Comparison of ENCODE assay signal across 29 cellular contexts in genomic region chr1:58133562-58133961, GRCh38.
DNase-seq lines count a peak whose midpoint lies in the region; ATAC-seq lines count a peak whose summit lies in the region.
"Had no signal": no experiment of that assay in that cellular context is flagged by ENCODE, and none has a peak within 500 bp of the region (broad histone marks: within the 10 kb centered on the region; RNA-seq: fewer than 3 reads in every experiment).

No MANE protein-coding gene starts in this region.

- peak; percentile 80 for ATAC-seq in left lobe of liver
- ATAC-seq: A549; CD8-positive, alpha-beta T cell had no signal

- peaks cover 7% of the 10 kb centered on the region; the same call in 1 of the 2 replicates for H3K9me3 ChIP-seq in Karpas-422 (ENCODE audit: low read length)
- H3K9me3 ChIP-seq: A549, BE2C, Caco-2 had no signal

- no peaks in the 10 kb centered on the region for H3K27me3 ChIP-seq in Karpas-422 (ENCODE audit: low read length)
- H3K27me3 ChIP-seq: BE2C; BLaER1; BLaER1 treated with 17β-estradiol and CSF1 and Interleukin-3, amounts not matched to agents 10 nM and 100 nM had no signal

- peak overlapping the region; percentile 39 for H3K4me2 ChIP-seq in Karpas-422 (ENCODE audit: low read depth, low read length, poor library complexity, severe bottlenecking)
- H3K4me2 ChIP-seq: A549; BLaER1; BLaER1 treated with 17β-estradiol and CSF1 and Interleukin-3, amounts not matched to agents 10 nM and 100 nM had no signal

- H3K79me2 ChIP-seq in Karpas-422 (ENCODE audit: low read length): no peaks in the 10 kb centered on the region

- H4K20me1 ChIP-seq in Karpas-422 (ENCODE audit: insufficient read depth, low read depth, low read length): no peaks in the 10 kb centered on the region
- H4K20me1 ChIP-seq: BLaER1; BLaER1 treated with 17β-estradiol and CSF1 and Interleukin-3, amounts not matched to agents 10 nM and 100 nM had no signal

- H3K36me3 ChIP-seq in Karpas-422 (ENCODE audit: insufficient read depth, low read length): peaks cover 10% of the 10 kb centered on the region; the same call in 1 of the 2 replicates
- H3K36me3 ChIP-seq: BE2C; BLaER1; BLaER1 treated with 17β-estradiol and CSF1 and Interleukin-3, amounts not matched to agents 10 nM and 100 nM had no signal

- peaks cover 35% of the 10 kb centered on the region for H3K4me1 ChIP-seq in Karpas-422 (ENCODE audit: low read length)
- H3K4me1 ChIP-seq: A549, BE2C, Caco-2 had no signal

- H3K9ac ChIP-seq in Karpas-422 (ENCODE audit: low read length): no peak overlapping the region
- H3K9ac ChIP-seq: BLaER1; BLaER1 treated with 17β-estradiol and CSF1 and Interleukin-3, amounts not matched to agents 10 nM and 100 nM had no signal

- H3K9me2 ChIP-seq in Karpas-422 (replicated peaks; ENCODE audit: insufficient read depth, low read length): no peaks in the 10 kb centered on the region

- H2AFZ ChIP-seq in Karpas-422 (ENCODE audit: low read length): peak overlapping the region; percentile 73; the same call in 1 of the 2 replicates

- no peak overlapping the region for H3K4me3 ChIP-seq in Karpas-422 (ENCODE audit: low read length)
- H3K4me3 ChIP-seq: A549; BLaER1; BLaER1 treated with 17β-estradiol and CSF1 and Interleukin-3, amounts not matched to agents 10 nM and 100 nM had no signal

- H3K27ac ChIP-seq in Karpas-422 (ENCODE audit: low read length): no peak overlapping the region
- no peak overlapping the region for H3K27ac ChIP-seq in caudate nucleus (ENCODE audit: low read depth, low read length)
- H3K27ac ChIP-seq: 22Rv1; A549; BLaER1; BLaER1 treated with 17β-estradiol and CSF1 and Interleukin-3, amounts not matched to agents 10 nM and 100 nM; C4-2B had no signal

- DNase-seq in Karpas-422: no peak
- DNase-seq in left lobe of liver (ENCODE audit: low spot score): no peak
- no peak for DNase-seq in caudate nucleus (lab: John Stamatoyannopoulos, UW)
- DNase-seq in activated CD4-positive, CD25-positive, alpha-beta regulatory T cell (lab: John Stamatoyannopoulos, UW): no peak
- DNase-seq: 8988T; ACHN; AML-193; BE2C; C1 segment of cervical spinal cord; Caco-2; Calu3; CD4-positive, alpha-beta memory T cell; CD4-positive, alpha-beta T cell; CD4-positive, CD25-positive, alpha-beta regulatory T cell; CD8-positive, alpha-beta memory T cell; CD8-positive, alpha-beta T cell; COR-L47; DMS 273 treated with DMSO at 0.1 percent for 48 hours; DMS153; DMS53; DMS79; DMS79 treated with DMSO at 0.1 percent for 48 hours; DND-41; EL had no signal
